ENCODE assay signal across 1 cellular context in the genomic region with DNA sequence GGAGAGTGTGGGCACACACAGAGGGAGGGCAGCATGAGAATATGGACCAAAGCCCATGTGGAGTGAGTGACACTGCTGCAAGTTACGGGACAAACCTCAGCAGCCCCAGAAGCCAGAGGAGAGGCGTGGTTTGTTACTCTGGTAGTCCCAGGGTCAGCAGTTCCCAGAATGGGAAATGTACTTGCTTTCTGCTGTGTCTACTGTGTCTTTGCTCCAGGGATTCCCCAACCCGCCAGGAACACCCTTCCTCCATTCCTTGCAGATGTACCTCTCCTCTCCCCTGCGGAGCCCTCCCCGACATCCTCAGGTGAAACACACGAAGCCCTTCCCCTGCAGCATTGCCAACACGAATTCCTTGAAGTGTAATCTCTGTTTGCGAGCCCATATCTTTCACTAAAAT.
TF ChIP-seq lines count a peak whose summit lies in the region.

No MANE protein-coding gene starts in this region.

TF ChIP-seq in K562, 482 proteins besides CTCF, POLR2A, EP300 and RAD21:
- TF ChIP-seq ERF (CRISPR knock-in tag; IDR thresholded peaks at IDR 0.05) (no peak), NFE2L1 (tag; IDR thresholded peaks at IDR 0.05; ENCODE audit: borderline replicate concordance, low read depth) (no peak), CC2D1A (IDR thresholded peaks at IDR 0.05) (no peak), ZNF764 (CRISPR knock-in tag; IDR thresholded peaks at IDR 0.05; ENCODE audit: low read depth) (no peak), SIN3B (IDR thresholded peaks at IDR 0.05; ENCODE audit: low read depth) (no peak), CBX8 (IDR thresholded peaks at IDR 0.05; ENCODE audit: borderline replicate concordance, extremely low read depth, low read depth, low read length, poor library complexity, severe bottlenecking) (no peak), TCF7 (IDR thresholded peaks at IDR 0.05; ENCODE audit: borderline replicate concordance) (no peak), TEAD2 (tag; IDR thresholded peaks at IDR 0.05) (no peak), ZNF3 (CRISPR knock-in tag; IDR thresholded peaks at IDR 0.05) (no peak), ZNF165 (CRISPR knock-in tag; IDR thresholded peaks at IDR 0.05; ENCODE audit: borderline replicate concordance) (no peak)
- TF ChIP-seq, protein P1, sequence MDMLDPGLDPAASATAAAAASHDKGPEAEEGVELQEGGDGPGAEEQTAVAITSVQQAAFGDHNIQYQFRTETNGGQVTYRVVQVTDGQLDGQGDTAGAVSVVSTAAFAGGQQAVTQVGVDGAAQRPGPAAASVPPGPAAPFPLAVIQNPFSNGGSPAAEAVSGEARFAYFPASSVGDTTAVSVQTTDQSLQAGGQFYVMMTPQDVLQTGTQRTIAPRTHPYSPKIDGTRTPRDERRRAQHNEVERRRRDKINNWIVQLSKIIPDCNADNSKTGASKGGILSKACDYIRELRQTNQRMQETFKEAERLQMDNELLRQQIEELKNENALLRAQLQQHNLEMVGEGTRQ (CRISPR knock-in tag; IDR thresholded peaks at IDR 0.05) = no peak
- TF ChIP-seq, protein P2, sequence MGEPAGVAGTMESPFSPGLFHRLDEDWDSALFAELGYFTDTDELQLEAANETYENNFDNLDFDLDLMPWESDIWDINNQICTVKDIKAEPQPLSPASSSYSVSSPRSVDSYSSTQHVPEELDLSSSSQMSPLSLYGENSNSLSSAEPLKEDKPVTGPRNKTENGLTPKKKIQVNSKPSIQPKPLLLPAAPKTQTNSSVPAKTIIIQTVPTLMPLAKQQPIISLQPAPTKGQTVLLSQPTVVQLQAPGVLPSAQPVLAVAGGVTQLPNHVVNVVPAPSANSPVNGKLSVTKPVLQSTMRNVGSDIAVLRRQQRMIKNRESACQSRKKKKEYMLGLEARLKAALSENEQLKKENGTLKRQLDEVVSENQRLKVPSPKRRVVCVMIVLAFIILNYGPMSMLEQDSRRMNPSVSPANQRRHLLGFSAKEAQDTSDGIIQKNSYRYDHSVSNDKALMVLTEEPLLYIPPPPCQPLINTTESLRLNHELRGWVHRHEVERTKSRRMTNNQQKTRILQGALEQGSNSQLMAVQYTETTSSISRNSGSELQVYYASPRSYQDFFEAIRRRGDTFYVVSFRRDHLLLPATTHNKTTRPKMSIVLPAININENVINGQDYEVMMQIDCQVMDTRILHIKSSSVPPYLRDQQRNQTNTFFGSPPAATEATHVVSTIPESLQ (CRISPR knock-in tag; IDR thresholded peaks at IDR 0.05) = no peak
- TF ChIP-seq, protein P3, sequence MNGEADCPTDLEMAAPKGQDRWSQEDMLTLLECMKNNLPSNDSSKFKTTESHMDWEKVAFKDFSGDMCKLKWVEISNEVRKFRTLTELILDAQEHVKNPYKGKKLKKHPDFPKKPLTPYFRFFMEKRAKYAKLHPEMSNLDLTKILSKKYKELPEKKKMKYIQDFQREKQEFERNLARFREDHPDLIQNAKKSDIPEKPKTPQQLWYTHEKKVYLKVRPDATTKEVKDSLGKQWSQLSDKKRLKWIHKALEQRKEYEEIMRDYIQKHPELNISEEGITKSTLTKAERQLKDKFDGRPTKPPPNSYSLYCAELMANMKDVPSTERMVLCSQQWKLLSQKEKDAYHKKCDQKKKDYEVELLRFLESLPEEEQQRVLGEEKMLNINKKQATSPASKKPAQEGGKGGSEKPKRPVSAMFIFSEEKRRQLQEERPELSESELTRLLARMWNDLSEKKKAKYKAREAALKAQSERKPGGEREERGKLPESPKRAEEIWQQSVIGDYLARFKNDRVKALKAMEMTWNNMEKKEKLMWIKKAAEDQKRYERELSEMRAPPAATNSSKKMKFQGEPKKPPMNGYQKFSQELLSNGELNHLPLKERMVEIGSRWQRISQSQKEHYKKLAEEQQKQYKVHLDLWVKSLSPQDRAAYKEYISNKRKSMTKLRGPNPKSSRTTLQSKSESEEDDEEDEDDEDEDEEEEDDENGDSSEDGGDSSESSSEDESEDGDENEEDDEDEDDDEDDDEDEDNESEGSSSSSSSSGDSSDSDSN (IDR thresholded peaks at IDR 0.05; ENCODE audit: borderline replicate concordance in 1 of 2, low read depth in 2 of 2, low read length in 2 of 2) = no peak
- TF ChIP-seq, protein P4, sequence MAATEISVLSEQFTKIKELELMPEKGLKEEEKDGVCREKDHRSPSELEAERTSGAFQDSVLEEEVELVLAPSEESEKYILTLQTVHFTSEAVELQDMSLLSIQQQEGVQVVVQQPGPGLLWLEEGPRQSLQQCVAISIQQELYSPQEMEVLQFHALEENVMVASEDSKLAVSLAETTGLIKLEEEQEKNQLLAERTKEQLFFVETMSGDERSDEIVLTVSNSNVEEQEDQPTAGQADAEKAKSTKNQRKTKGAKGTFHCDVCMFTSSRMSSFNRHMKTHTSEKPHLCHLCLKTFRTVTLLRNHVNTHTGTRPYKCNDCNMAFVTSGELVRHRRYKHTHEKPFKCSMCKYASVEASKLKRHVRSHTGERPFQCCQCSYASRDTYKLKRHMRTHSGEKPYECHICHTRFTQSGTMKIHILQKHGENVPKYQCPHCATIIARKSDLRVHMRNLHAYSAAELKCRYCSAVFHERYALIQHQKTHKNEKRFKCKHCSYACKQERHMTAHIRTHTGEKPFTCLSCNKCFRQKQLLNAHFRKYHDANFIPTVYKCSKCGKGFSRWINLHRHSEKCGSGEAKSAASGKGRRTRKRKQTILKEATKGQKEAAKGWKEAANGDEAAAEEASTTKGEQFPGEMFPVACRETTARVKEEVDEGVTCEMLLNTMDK (IDR thresholded peaks at IDR 0.05; ENCODE audit: borderline replicate concordance, insufficient read depth, low read depth, low read length, poor library complexity, severe bottlenecking) = no peak
- TF ChIP-seq, protein P5, sequence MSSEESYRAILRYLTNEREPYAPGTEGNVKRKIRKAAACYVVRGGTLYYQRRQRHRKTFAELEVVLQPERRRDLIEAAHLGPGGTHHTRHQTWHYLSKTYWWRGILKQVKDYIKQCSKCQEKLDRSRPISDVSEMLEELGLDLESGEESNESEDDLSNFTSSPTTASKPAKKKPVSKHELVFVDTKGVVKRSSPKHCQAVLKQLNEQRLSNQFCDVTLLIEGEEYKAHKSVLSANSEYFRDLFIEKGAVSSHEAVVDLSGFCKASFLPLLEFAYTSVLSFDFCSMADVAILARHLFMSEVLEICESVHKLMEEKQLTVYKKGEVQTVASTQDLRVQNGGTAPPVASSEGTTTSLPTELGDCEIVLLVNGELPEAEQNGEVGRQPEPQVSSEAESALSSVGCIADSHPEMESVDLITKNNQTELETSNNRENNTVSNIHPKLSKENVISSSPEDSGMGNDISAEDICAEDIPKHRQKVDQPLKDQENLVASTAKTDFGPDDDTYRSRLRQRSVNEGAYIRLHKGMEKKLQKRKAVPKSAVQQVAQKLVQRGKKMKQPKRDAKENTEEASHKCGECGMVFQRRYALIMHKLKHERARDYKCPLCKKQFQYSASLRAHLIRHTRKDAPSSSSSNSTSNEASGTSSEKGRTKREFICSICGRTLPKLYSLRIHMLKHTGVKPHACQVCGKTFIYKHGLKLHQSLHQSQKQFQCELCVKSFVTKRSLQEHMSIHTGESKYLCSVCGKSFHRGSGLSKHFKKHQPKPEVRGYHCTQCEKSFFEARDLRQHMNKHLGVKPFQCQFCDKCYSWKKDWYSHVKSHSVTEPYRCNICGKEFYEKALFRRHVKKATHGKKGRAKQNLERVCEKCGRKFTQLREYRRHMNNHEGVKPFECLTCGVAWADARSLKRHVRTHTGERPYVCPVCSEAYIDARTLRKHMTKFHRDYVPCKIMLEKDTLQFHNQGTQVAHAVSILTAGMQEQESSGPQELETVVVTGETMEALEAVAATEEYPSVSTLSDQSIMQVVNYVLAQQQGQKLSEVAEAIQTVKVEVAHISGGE (CRISPR knock-in tag; IDR thresholded peaks at IDR 0.05) = no peak
